In the genomic region with DNA sequence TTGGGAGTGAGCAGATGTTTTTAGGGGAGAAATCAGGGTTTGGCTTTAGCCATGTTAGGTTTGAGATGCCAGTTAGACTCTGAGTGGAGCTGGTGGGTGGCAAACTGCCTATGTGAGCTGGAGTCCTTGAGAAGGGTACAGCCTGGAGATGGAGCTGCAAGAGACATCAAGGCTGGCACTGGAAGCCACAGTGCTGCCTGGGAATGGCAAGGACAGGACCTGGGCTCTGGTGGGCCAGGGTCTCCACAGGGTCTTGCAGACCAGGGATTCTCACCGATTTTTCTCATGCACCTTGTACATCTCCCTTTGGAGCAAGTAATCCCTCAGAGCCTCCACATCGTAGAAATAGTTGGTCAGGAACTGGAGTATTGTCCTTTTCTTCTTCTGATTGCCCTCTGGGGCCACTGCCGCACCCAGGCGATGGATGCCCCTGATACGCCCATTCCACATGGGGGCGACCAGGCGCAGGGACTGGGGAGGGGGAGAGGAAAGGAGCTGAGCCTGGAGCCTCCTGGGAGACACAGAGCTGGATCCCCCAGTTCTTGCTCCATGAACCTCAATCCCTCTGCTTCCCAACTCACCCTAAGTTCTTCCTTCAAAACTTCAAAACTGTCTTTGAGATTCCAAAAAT, we compare ENCODE assay signal across 16 cellular contexts. TPM values are rescaled to one million over a fixed set of nuclear protein-coding genes. Genes with fewer than 3 reads are reported as not detected.
DNase-seq lines count a peak whose midpoint lies in the region; ATAC-seq and TF ChIP-seq lines count a peak whose summit lies in the region.
"Had no signal": no experiment of that assay in that cellular context is flagged by ENCODE, and none has a peak within 500 bp of the region (broad histone marks: within the 10 kb centered on the region; RNA-seq: fewer than 3 reads in every experiment).

No MANE protein-coding gene starts in this region.

- CTCF ChIA-PET in activated naive CD4-positive, alpha-beta T cell treated with anti-CD3 and anti-CD28 coated beads for 36 hours (lab: Charles Lee): interaction anchor here (0.5 to 3.1 kb wide), 4 partner anchors 9 to 453 kb away, joined by 3 to 46 read pairs (median 3); no protein-coding TSS in a partner anchor
- CTCF ChIA-PET in OCI-LY7 (lab: Charles Lee; ENCODE audit: unreplicated experiment): interaction anchor here (0.6 kb wide), 1 partner anchor 132 kb away, joined by 3 read pairs; no protein-coding TSS in a partner anchor
- CTCF ChIA-PET in HEK293T (lab: Yijun Ruan, JAX): interaction anchor here (0.6 to 2.4 kb wide), 2 partner anchors 10 to 248 kb away, joined by 3 to 18 read pairs; no protein-coding TSS in a partner anchor

- no peaks in the 10 kb centered on the region for H3K9me3 Mint-ChIP-seq in activated naive CD4-positive, alpha-beta T cell treated with anti-CD3 and anti-CD28 coated beads for 36 hours
- no peaks in the 10 kb centered on the region for H3K9me3 Mint-ChIP-seq in stimulated activated naive CD8-positive, alpha-beta T cell treated with anti-CD3 and anti-CD28 coated beads, Interleukin-15, amount 100 ng/mL, for 72 hours

- H3K4me3 ChIP-seq in OCI-LY7 (ENCODE audit: low read depth, low read length, poor library complexity, severe bottlenecking): no peak overlapping the region
- H3K4me3 ChIP-seq in iPS-20b (ENCODE audit: low read length): 0 out of 2 replicates have a peak overlapping the region, but pooled peaks have one; percentile 86
- H3K4me3 ChIP-seq: lung, ovary, suprapubic skin had no signal

- H3K9me2 ChIP-seq in OCI-LY7 (ENCODE audit: insufficient read depth, low read length): no peaks in the 10 kb centered on the region

- peaks cover 16% of the 10 kb centered on the region; the same call in 1 of the 2 replicates for H3K79me2 ChIP-seq in OCI-LY7 (ENCODE audit: insufficient read depth, low read depth, low read length)

- H3K27me3 Mint-ChIP-seq in activated naive CD4-positive, alpha-beta T cell treated with anti-CD3 and anti-CD28 coated beads for 36 hours (ENCODE audit: low read depth): no peaks in the 10 kb centered on the region
- H3K27me3 Mint-ChIP-seq in stimulated activated naive CD8-positive, alpha-beta T cell treated with anti-CD3 and anti-CD28 coated beads, Interleukin-15, amount 100 ng/mL, for 72 hours: no peaks in the 10 kb centered on the region

- H3K9me3 ChIP-seq in OCI-LY7 (ENCODE audit: low read length) (no peaks in the 10 kb centered on the region), iPS-20b (ENCODE audit: insufficient read depth, low read depth, low read length) (no peaks in the 10 kb centered on the region)
- H3K9me3 ChIP-seq: ovary, suprapubic skin had no signal

- no peak for ATAC-seq in stimulated activated naive CD8-positive, alpha-beta T cell treated with anti-CD3 and anti-CD28 coated beads, Interleukin-15, amount 100 ng/mL, for 72 hours

- peaks cover 3% of the 10 kb centered on the region for H3K36me3 Mint-ChIP-seq in activated naive CD4-positive, alpha-beta T cell treated with anti-CD3 and anti-CD28 coated beads for 36 hours (ENCODE audit: low read depth)

- peak overlapping the region; percentile 25 for H3K4me3 Mint-ChIP-seq in activated naive CD4-positive, alpha-beta T cell treated with anti-CD3 and anti-CD28 coated beads for 36 hours
- peak overlapping the region; percentile 24 to 25 for H3K4me3 Mint-ChIP-seq in stimulated activated naive CD8-positive, alpha-beta T cell treated with anti-CD3 and anti-CD28 coated beads, Interleukin-15, amount 100 ng/mL, for 72 hours

- DNase-seq in activated naive CD4-positive, alpha-beta T cell treated with anti-CD3 and anti-CD28 coated beads for 36 hours: no peak
- no peak for DNase-seq in activated naive CD4-positive, alpha-beta T cell (lab: John Stamatoyannopoulos, UW)
- no peak for DNase-seq in OCI-LY7 (ENCODE audit: low spot score)
- DNase-seq in stimulated activated naive CD8-positive, alpha-beta T cell treated with anti-CD3 and anti-CD28 coated beads, Interleukin-15, amount 100 ng/mL, for 72 hours: no peak
- no peak for DNase-seq in glomerular visceral epithelial cell (ENCODE audit: extremely low spot score)
- DNase-seq in NCI-H510A (lab: John Stamatoyannopoulos, UW): no peak
- DNase-seq in HEK293T (ENCODE audit: extremely low spot score): no peak
- DNase-seq: activated CD8-positive, alpha-beta memory T cell treated with anti-CD3 and anti-CD28 coated beads, Interleukin-2, amount 50 U/mL, for 48 hours; NCI-H1930; NCI-H774; SHP77 treated with DMSO at 0.1 percent for 48 hours had no signal

- no peaks in the 10 kb centered on the region for H3K27me3 ChIP-seq in iPS-20b (ENCODE audit: insufficient read depth, low read length)
- H3K27me3 ChIP-seq: ovary, suprapubic skin had no signal

- H3K4me2 ChIP-seq in OCI-LY7 (ENCODE audit: low read length): peak overlapping the region; percentile 65; the same call in 1 of the 2 replicates

- peaks cover 15% of the 10 kb centered on the region for H3K4me1 ChIP-seq in OCI-LY7 (ENCODE audit: insufficient read depth, low read length, poor library complexity, severe bottlenecking)
- H3K4me1 ChIP-seq in iPS-20b (ENCODE audit: insufficient read depth, low read length): no peaks in the 10 kb centered on the region

- H2AFZ ChIP-seq in OCI-LY7 (ENCODE audit: low read length): no peak overlapping the region

- H3K9ac ChIP-seq in iPS-20b (ENCODE audit: low read depth, low read length): no peak overlapping the region

- no peak overlapping the region for H3K27ac Mint-ChIP-seq in activated naive CD4-positive, alpha-beta T cell treated with anti-CD3 and anti-CD28 coated beads for 36 hours
- H3K27ac Mint-ChIP-seq in stimulated activated naive CD8-positive, alpha-beta T cell treated with anti-CD3 and anti-CD28 coated beads, Interleukin-15, amount 100 ng/mL, for 72 hours: peak overlapping the region in 1 of 2 donors; percentile 36

- peaks cover 21% of the 10 kb centered on the region for H3K36me3 ChIP-seq in OCI-LY7 (ENCODE audit: insufficient read depth, low read length)
- H3K36me3 ChIP-seq in iPS-20b (ENCODE audit: insufficient read depth, low read depth, low read length): peaks cover 20% of the 10 kb centered on the region
- H3K36me3 ChIP-seq: ovary had no signal

- H3K27ac ChIP-seq in OCI-LY7 (ENCODE audit: low read depth, low read length, poor library complexity, severe bottlenecking) (no peak overlapping the region), iPS-20b (ENCODE audit: low read length) (no peak overlapping the region)
- H3K27ac ChIP-seq: ovary, suprapubic skin had no signal

- no peak for TF ChIP-seq CTCF in OCI-LY7 (conservative IDR thresholded peaks at IDR 0.05; ENCODE audit: low read length)

- no peaks in the 10 kb centered on the region for H4K20me1 ChIP-seq in OCI-LY7 (ENCODE audit: insufficient read depth, low read length)

- peaks cover 13% of the 10 kb centered on the region for H3K4me1 Mint-ChIP-seq in activated naive CD4-positive, alpha-beta T cell treated with anti-CD3 and anti-CD28 coated beads for 36 hours (ENCODE audit: low read depth)
- H3K4me1 Mint-ChIP-seq in stimulated activated naive CD8-positive, alpha-beta T cell treated with anti-CD3 and anti-CD28 coated beads, Interleukin-15, amount 100 ng/mL, for 72 hours: peaks cover 5% of the 10 kb centered on the region

- intact Hi-C loops in activated naive CD4-positive, alpha-beta T cell treated with anti-CD3 and anti-CD28 coated beads for 36 hours (cut with micrococcal nuclease): loop anchor here (2.0 to 5.0 kb wide), 2 partner anchors 86 to 129 kb away; a partner anchor contains a TSS
- intact Hi-C loops in OCI-LY7 (cut with micrococcal nuclease; ENCODE audit: unreplicated experiment): no loop called here

- POLR2A ChIA-PET in OCI-LY7 (lab: Charles Lee): interaction anchor here (1.4 kb wide), 1 partner anchor 70 kb away, joined by 4 read pairs; no protein-coding TSS in a partner anchor
- POLR2A ChIA-PET in HEK293T (lab: Yijun Ruan, JAX): interaction anchor here (1.5 kb wide), 1 partner anchor 9 kb away, joined by 5 read pairs; no protein-coding TSS in a partner anchor

- no TSS peak for BruUV-seq in OCI-LY7 (replicated peaks; lab: Mats Ljungman, UMichigan)

TF ChIP-seq in HEK293T, 16 proteins besides CTCF, POLR2A, EP300 and RAD21 (continues in another document):
- TF ChIP-seq ELF4 (IDR thresholded peaks at IDR 0.05): no peak
- no peak for TF ChIP-seq CTBP1 (IDR thresholded peaks at IDR 0.05; ENCODE audit: borderline replicate concordance)
- no peak for TF ChIP-seq L3MBTL2 (conservative IDR thresholded peaks at IDR 0.05)
- no peak for TF ChIP-seq FOXA1 (IDR thresholded peaks at IDR 0.05)
- no peak for TF ChIP-seq BHLHE40 (IDR thresholded peaks at IDR 0.05; ENCODE audit: borderline replicate concordance)
- TF ChIP-seq HDGF (IDR thresholded peaks at IDR 0.05; ENCODE audit: borderline replicate concordance): no peak
- no peak for TF ChIP-seq SUZ12 (IDR thresholded peaks at IDR 0.05)
- TF ChIP-seq ZNF384 (IDR thresholded peaks at IDR 0.05): no peak
- no peak for TF ChIP-seq FOXK2 (IDR thresholded peaks at IDR 0.05)
- no peak for TF ChIP-seq TARDBP (IDR thresholded peaks at IDR 0.05)
- TF ChIP-seq SP1 (IDR thresholded peaks at IDR 0.05): no peak

RNA-seq across cellular contexts. Expression of a gene that starts 1.7 kb away (rescaled TPM):
- total RNA-seq in activated naive CD4-positive, alpha-beta T cell treated with anti-CD3 and anti-CD28 coated beads for 36 hours: 10 to 100 TPM; 51.5 to 53.8 TPM
- total RNA-seq in OCI-LY7 (2014; rRNA removed; shearing (Covaris generic)): 22.4 and 30.6 TPM in 2 replicates
- 40.6 and 41.6 TPM in 2 replicates for total RNA-seq in OCI-LY7 (2022)

RNA-seq across cellular contexts. Expression of a gene that starts 4.9 kb away (rescaled TPM):
- total RNA-seq in activated naive CD4-positive, alpha-beta T cell treated with anti-CD3 and anti-CD28 coated beads for 36 hours: not detected
- not detected in 2 replicates for total RNA-seq in OCI-LY7 (2014; rRNA removed; shearing (Covaris generic))
- not detected in 2 replicates for total RNA-seq in OCI-LY7 (2022)
- total RNA-seq: lung, MCF 10A, ovary, suprapubic skin had no signal

RNA-seq across cellular contexts. Expression of a gene that starts 10.9 kb away (rescaled TPM):
- total RNA-seq in activated naive CD4-positive, alpha-beta T cell treated with anti-CD3 and anti-CD28 coated beads for 36 hours: under 1 TPM in 1 of 2 experiments, not detected in 1; 0.29 TPM
- total RNA-seq in OCI-LY7 (2014; rRNA removed; shearing (Covaris generic)): 0.47 TPM in 1 of 2 replicates, not detected in the other
- 0.40 TPM in 1 of 2 replicates, not detected in the other for total RNA-seq in OCI-LY7 (2022)
- total RNA-seq: MCF 10A had no signal

RNA-seq across cellular contexts. Expression of a gene that starts 40.4 kb away (rescaled TPM):
- total RNA-seq in activated naive CD4-positive, alpha-beta T cell treated with anti-CD3 and anti-CD28 coated beads for 36 hours: 10 to 100 TPM; 18.2 to 21.7 TPM
- 34.6 and 66.4 TPM in 2 replicates for total RNA-seq in OCI-LY7 (2014; rRNA removed; shearing (Covaris generic))
- total RNA-seq in OCI-LY7 (2022): 16.8 and 17.8 TPM in 2 replicates

RNA-seq across cellular contexts. Expression of a gene that starts 40.9 kb away (rescaled TPM):
- 10 to 100 TPM; 47.5 to 51.7 TPM for total RNA-seq in activated naive CD4-positive, alpha-beta T cell treated with anti-CD3 and anti-CD28 coated beads for 36 hours
- 48.3 and 55.8 TPM in 2 replicates for total RNA-seq in OCI-LY7 (2014; rRNA removed; shearing (Covaris generic))
- total RNA-seq in OCI-LY7 (2022): 36.0 and 40.0 TPM in 2 replicates
